Comparison of ENCODE assay signal across 1 cellular context in the genomic region with DNA sequence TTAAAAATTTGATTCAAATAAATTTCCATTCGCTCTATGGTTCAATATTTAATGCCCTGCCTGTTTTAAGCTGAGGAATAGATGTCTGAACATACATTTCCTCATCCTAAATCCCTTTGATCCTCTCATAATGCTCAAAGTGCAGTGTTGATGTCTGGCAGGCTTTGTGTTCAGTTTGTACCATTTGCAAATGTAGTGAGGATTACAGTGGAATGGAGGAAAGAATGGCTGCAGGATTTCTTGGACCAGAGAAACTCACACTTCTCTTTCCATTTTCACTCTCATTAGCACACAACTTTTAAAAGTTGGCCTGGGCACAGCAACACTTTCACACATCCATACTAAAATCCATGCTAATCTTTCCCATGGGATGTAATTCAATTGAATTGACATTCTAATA.
TF ChIP-seq lines count a peak whose summit lies in the region.

No MANE protein-coding gene starts in this region.

TF ChIP-seq in HEK293, 187 proteins besides CTCF, POLR2A, EP300 and RAD21 (continued from another document):
- TF ChIP-seq, protein P1, sequence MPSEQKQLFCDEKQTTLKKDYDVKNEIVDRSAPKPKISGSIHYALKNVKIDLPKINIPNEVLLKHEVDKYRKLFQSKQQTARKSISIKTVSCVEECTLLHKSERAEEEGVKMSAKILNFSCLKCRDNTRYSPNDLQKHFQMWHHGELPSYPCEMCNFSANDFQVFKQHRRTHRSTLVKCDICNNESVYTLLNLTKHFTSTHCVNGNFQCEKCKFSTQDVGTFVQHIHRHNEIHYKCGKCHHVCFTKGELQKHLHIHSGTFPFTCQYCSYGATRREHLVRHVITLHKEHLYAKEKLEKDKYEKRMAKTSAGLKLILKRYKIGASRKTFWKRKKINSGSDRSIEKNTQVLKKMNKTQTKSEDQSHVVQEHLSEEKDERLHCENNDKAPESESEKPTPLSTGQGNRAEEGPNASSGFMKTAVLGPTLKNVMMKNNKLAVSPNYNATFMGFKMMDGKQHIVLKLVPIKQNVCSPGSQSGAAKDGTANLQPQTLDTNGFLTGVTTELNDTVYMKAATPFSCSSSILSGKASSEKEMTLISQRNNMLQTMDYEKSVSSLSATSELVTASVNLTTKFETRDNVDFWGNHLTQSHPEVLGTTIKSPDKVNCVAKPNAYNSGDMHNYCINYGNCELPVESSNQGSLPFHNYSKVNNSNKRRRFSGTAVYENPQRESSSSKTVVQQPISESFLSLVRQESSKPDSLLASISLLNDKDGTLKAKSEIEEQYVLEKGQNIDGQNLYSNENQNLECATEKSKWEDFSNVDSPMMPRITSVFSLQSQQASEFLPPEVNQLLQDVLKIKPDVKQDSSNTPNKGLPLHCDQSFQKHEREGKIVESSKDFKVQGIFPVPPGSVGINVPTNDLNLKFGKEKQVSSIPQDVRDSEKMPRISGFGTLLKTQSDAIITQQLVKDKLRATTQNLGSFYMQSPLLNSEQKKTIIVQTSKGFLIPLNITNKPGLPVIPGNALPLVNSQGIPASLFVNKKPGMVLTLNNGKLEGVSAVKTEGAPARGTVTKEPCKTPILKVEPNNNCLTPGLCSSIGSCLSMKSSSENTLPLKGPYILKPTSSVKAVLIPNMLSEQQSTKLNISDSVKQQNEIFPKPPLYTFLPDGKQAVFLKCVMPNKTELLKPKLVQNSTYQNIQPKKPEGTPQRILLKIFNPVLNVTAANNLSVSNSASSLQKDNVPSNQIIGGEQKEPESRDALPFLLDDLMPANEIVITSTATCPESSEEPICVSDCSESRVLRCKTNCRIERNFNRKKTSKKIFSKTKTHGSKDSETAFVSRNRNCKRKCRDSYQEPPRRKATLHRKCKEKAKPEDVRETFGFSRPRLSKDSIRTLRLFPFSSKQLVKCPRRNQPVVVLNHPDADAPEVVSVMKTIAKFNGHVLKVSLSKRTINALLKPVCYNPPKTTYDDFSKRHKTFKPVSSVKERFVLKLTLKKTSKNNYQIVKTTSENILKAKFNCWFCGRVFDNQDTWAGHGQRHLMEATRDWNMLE (tag by site-specific recombination; conservative IDR thresholded peaks at IDR 0.05; ENCODE audit: low read depth): no peak
- TF ChIP-seq, protein P2, sequence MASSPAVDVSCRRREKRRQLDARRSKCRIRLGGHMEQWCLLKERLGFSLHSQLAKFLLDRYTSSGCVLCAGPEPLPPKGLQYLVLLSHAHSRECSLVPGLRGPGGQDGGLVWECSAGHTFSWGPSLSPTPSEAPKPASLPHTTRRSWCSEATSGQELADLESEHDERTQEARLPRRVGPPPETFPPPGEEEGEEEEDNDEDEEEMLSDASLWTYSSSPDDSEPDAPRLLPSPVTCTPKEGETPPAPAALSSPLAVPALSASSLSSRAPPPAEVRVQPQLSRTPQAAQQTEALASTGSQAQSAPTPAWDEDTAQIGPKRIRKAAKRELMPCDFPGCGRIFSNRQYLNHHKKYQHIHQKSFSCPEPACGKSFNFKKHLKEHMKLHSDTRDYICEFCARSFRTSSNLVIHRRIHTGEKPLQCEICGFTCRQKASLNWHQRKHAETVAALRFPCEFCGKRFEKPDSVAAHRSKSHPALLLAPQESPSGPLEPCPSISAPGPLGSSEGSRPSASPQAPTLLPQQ (tag by site-specific recombination; IDR thresholded peaks at IDR 0.05): no peak
- TF ChIP-seq ZBTB17 (tag by site-specific recombination; IDR thresholded peaks at IDR 0.05): peak; percentile 69; the same call in 1 of the 2 replicates
- no peak for TF ChIP-seq ZNF175 (tag by site-specific recombination; IDR thresholded peaks at IDR 0.05)
- TF ChIP-seq ZNF404 (tag by site-specific recombination; IDR thresholded peaks at IDR 0.05): no peak
- no peak for TF ChIP-seq ZBTB48 (tag by site-specific recombination; IDR thresholded peaks at IDR 0.05)
- TF ChIP-seq ZNF184 (tag by site-specific recombination; IDR thresholded peaks at IDR 0.05): no peak
- TF ChIP-seq, protein P3, sequence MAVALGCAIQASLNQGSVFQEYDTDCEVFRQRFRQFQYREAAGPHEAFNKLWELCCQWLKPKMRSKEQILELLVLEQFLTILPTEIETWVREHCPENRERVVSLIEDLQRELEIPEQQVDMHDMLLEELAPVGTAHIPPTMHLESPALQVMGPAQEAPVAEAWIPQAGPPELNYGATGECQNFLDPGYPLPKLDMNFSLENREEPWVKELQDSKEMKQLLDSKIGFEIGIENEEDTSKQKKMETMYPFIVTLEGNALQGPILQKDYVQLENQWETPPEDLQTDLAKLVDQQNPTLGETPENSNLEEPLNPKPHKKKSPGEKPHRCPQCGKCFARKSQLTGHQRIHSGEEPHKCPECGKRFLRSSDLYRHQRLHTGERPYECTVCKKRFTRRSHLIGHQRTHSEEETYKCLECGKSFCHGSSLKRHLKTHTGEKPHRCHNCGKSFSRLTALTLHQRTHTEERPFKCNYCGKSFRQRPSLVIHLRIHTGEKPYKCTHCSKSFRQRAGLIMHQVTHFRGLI (tag by site-specific recombination; IDR thresholded peaks at IDR 0.05): no peak
- TF ChIP-seq, protein P4, sequence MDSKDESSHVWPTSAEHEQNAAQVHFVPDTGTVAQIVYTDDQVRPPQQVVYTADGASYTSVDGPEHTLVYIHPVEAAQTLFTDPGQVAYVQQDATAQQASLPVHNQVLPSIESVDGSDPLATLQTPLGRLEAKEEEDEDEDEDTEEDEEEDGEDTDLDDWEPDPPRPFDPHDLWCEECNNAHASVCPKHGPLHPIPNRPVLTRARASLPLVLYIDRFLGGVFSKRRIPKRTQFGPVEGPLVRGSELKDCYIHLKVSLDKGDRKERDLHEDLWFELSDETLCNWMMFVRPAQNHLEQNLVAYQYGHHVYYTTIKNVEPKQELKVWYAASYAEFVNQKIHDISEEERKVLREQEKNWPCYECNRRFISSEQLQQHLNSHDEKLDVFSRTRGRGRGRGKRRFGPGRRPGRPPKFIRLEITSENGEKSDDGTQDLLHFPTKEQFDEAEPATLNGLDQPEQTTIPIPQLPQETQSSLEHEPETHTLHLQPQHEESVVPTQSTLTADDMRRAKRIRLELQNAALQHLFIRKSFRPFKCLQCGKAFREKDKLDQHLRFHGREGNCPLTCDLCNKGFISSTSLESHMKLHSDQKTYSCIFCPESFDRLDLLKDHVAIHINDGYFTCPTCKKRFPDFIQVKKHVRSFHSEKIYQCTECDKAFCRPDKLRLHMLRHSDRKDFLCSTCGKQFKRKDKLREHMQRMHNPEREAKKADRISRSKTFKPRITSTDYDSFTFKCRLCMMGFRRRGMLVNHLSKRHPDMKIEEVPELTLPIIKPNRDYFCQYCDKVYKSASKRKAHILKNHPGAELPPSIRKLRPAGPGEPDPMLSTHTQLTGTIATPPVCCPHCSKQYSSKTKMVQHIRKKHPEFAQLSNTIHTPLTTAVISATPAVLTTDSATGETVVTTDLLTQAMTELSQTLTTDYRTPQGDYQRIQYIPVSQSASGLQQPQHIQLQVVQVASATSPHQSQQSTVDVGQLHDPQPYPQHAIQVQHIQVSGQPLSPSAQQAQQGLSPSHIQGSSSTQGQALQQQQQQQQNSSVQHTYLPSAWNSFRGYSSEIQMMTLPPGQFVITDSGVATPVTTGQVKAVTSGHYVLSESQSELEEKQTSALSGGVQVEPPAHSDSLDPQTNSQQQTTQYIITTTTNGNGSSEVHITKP (tag by site-specific recombination; IDR thresholded peaks at IDR 0.05): 0 out of 2 replicates have a peak, but pooled peaks have one; percentile 37
- TF ChIP-seq ZNF664 (tag by site-specific recombination; IDR thresholded peaks at IDR 0.05): no peak
- 0 out of 2 replicates have a peak, but pooled peaks have one; percentile 3 for TF ChIP-seq ZBTB44 (tag by site-specific recombination; IDR thresholded peaks at IDR 0.05)
- TF ChIP-seq, protein P5, sequence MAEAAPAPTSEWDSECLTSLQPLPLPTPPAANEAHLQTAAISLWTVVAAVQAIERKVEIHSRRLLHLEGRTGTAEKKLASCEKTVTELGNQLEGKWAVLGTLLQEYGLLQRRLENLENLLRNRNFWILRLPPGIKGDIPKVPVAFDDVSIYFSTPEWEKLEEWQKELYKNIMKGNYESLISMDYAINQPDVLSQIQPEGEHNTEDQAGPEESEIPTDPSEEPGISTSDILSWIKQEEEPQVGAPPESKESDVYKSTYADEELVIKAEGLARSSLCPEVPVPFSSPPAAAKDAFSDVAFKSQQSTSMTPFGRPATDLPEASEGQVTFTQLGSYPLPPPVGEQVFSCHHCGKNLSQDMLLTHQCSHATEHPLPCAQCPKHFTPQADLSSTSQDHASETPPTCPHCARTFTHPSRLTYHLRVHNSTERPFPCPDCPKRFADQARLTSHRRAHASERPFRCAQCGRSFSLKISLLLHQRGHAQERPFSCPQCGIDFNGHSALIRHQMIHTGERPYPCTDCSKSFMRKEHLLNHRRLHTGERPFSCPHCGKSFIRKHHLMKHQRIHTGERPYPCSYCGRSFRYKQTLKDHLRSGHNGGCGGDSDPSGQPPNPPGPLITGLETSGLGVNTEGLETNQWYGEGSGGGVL (tag by site-specific recombination; IDR thresholded peaks at IDR 0.05): no peak
TF ChIP-seq in HEK293: peak in this region for 4.
